Comparison of ENCODE assay signal across 24 cellular contexts in the genomic region with DNA sequence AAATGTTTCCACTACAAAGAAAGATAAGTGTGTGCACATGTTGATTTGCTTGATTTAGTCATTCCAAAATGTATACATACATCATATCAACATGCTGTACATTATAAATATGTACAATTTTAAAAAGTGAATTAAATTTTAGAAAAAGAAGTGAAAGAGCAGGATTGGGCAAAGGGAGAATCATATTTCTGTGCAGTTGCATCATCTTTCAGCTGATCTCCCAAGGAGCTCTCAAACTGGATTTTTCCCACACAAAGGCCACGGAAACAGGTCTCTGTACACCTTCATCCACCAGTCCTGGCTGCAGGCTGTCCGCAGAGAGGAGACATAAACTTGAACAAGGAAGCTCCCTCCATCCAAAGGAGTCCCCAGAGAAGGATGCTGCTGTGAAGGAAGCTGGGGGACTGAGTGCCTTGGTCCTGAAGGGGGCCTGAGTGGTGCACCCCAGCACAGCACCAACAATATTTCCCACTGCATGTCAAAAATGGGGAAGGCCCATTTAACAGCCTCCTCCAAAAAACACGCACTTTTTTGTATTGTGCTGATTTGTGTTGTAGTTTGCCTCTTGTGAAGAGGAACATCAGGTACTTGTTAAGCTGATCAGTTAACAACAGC.
"Had no signal": no experiment of that assay in that cellular context is flagged by ENCODE, and none has a peak within 500 bp of the region (broad histone marks: within the 10 kb centered on the region; RNA-seq: fewer than 3 reads in every experiment).

No MANE protein-coding gene starts in this region.

- H3K4me1 ChIP-seq: gastrocnemius medialis, left lung, psoas muscle, spleen, testis had no signal

- ATAC-seq: gastrocnemius medialis; left cardiac atrium; left lung; naive thymus-derived CD8-positive, alpha-beta T cell; psoas muscle; right cardiac atrium; stimulated activated memory B cell treated with anti-CD40 and anti-IgM and Interleukin-4, amounts not matched to agents 10 μg/mL and 1 μg/mL and 100 μg/mL, for 72 hours; stimulated activated naive CD8-positive, alpha-beta T cell treated with anti-CD3 and anti-CD28 coated beads, Interleukin-15, Interleukin-2, amounts not matched to agents 100 U/mL and 50 U/mL, for 24 hours had no signal

- H3K4me1 Mint-ChIP-seq: naive thymus-derived CD8-positive, alpha-beta T cell had no signal

- H3K4me3 Mint-ChIP-seq: naive thymus-derived CD8-positive, alpha-beta T cell; nephron progenitor cell; stimulated activated memory B cell treated with anti-CD40 and anti-IgM and Interleukin-4, amounts not matched to agents 10 μg/mL and 1 μg/mL and 100 μg/mL, for 72 hours; type B pancreatic cell had no signal

- H3K4me3 ChIP-seq: dorsolateral prefrontal cortex, gastrocnemius medialis, left lung, ovary, psoas muscle, sigmoid colon, spleen, testis, tibial artery had no signal

- H3K36me3 Mint-ChIP-seq: naive thymus-derived CD8-positive, alpha-beta T cell; stimulated activated memory B cell treated with anti-CD40 and anti-IgM and Interleukin-4, amounts not matched to agents 10 μg/mL and 1 μg/mL and 100 μg/mL, for 72 hours; type B pancreatic cell had no signal

- H3K27ac ChIP-seq: dorsolateral prefrontal cortex, gastrocnemius medialis, left lung, ovary, psoas muscle, sigmoid colon, spleen, testis, tibial artery had no signal

- H3K27ac Mint-ChIP-seq: naive thymus-derived CD8-positive, alpha-beta T cell; nephron progenitor cell; stimulated activated memory B cell treated with anti-CD40 and anti-IgM and Interleukin-4, amounts not matched to agents 10 μg/mL and 1 μg/mL and 100 μg/mL, for 72 hours; type B pancreatic cell had no signal

- H3K9me3 ChIP-seq: gastrocnemius medialis, left lung, ovary, psoas muscle, sigmoid colon, spleen, testis, tibial artery had no signal

- H3K9me3 Mint-ChIP-seq: nephron progenitor cell; stimulated activated memory B cell treated with anti-CD40 and anti-IgM and Interleukin-4, amounts not matched to agents 10 μg/mL and 1 μg/mL and 100 μg/mL, for 72 hours; type B pancreatic cell had no signal

- H3K27me3 ChIP-seq: gastrocnemius medialis, left lung, ovary, testis, tibial artery had no signal

- H3K36me3 ChIP-seq: gastrocnemius medialis, left lung, ovary, sigmoid colon, spleen, tibial artery had no signal

- DNase-seq: cortex of kidney; dorsolateral prefrontal cortex; effector CD4-positive, alpha-beta T cell; foreskin fibroblast; gastrocnemius medialis; head of caudate nucleus; left cardiac atrium; left lung; naive thymus-derived CD8-positive, alpha-beta T cell; nephron progenitor cell; occipital lobe; ovary; posterior cingulate gyrus; psoas muscle; right cardiac atrium; sigmoid colon; spleen; stimulated activated CD4-positive, alpha-beta T cell treated with anti-CD3 and anti-CD28 coated beads, Interleukin-4, amount 100 ng/mL, for 4 hours; stimulated activated naive CD8-positive, alpha-beta T cell treated with anti-CD3 and anti-CD28 coated beads, Interleukin-15, Interleukin-2, amounts not matched to agents 100 U/mL and 50 U/mL, for 24 hours; substantia nigra; testis; tibial artery had no signal
